Comparison of ENCODE assay signal across 10 cellular contexts in genomic region chr10:3835770-3836169, GRCh38. TPM values are rescaled to one million over a fixed set of nuclear protein-coding genes. Genes with fewer than 3 reads are reported as not detected.
DNase-seq lines count a peak whose midpoint lies in the region; ATAC-seq, FAIRE-seq and TF ChIP-seq lines count a peak whose summit lies in the region.
"Had no signal": no experiment of that assay in that cellular context is flagged by ENCODE, and none has a peak within 500 bp of the region (broad histone marks: within the 10 kb centered on the region; RNA-seq: fewer than 3 reads in every experiment).

No MANE protein-coding gene starts in this region.

- H4K8ac ChIP-seq in neuronal stem cell (ENCODE audit: low read depth, low read length): no peak overlapping the region

- H4K20me1 ChIP-seq in K562 (replicated peaks; ENCODE audit: control insufficient read depth, insufficient read depth, low read length): no peaks in the 10 kb centered on the region

- in situ Hi-C loops in K562 (cut with MboI): no loop called here

- peak in 2 of 4 experiments; percentile 49 to 68 for DNase-seq in K562 (ENCODE audit: extremely low read depth in 1 of 4, low spot score in 3 of 4)
- DNase-seq in neuronal stem cell (ENCODE audit: low spot score): no peak
- no peak for DNase-seq in occipital lobe (lab: John Stamatoyannopoulos, UW)
- DNase-seq in ureter (ENCODE audit: low spot score): no peak
- DNase-seq: PC-9 had no signal

- intact Hi-C loops in K562 (cut with micrococcal nuclease): loop anchor here (1.0 kb wide), 1 partner anchor 25 kb away; no protein-coding TSS in a partner anchor

- H3K27me3 ChIP-seq in K562 (ENCODE audit: control insufficient read depth in 2 of 2, insufficient read depth in 2 of 2, low read length in 2 of 2) (no peaks in the 10 kb centered on the region), neuronal stem cell (ENCODE audit: control insufficient read depth in 3 of 3, insufficient read depth in 3 of 3, low read depth in 1 of 3, low read length in 3 of 3) (no peaks in the 10 kb centered on the region)

- no peak overlapping the region for H3K23ac ChIP-seq in neuronal stem cell (ENCODE audit: low read depth, low read length, poor library complexity)

- H2AFZ ChIP-seq in K562 (ENCODE audit: low read depth, low read length) (peak overlapping the region; percentile 79), neuronal stem cell (ENCODE audit: low read length) (peak overlapping the region; percentile 27)
- H2AFZ ChIP-seq: parathyroid adenoma, PC-9 had no signal

- no peaks in the 10 kb centered on the region for H3K36me3 ChIP-seq in K562 (ENCODE audit: control insufficient read depth, insufficient read depth, low read length)
- no peaks in the 10 kb centered on the region for H3K36me3 ChIP-seq in neuronal stem cell (replicated peaks in 1 of 2; ENCODE audit: control insufficient read depth in 2 of 2, insufficient read depth in 2 of 2, low read length in 2 of 2)

- H3K79me2 ChIP-seq in K562 (ENCODE audit: control insufficient read depth, insufficient read depth, low read length): no peaks in the 10 kb centered on the region
- H3K79me2 ChIP-seq: parathyroid adenoma had no signal

- peak; percentile 24 for ATAC-seq in GM18517 (IDR thresholded peaks at IDR 0.05; ENCODE audit: unreplicated experiment)
- ATAC-seq in HG02870 (IDR thresholded peaks at IDR 0.05; ENCODE audit: unreplicated experiment): peak; percentile 37
- peak; percentile 60 for ATAC-seq in K562
- no peak for ATAC-seq in GM18519 (IDR thresholded peaks at IDR 0.05; ENCODE audit: low FRiP score, unreplicated experiment)
- ATAC-seq in HG03520 (IDR thresholded peaks at IDR 0.05; ENCODE audit: unreplicated experiment): no peak

- H2BK12ac ChIP-seq in neuronal stem cell (ENCODE audit: low read length): no peak overlapping the region

- 1% methylated on average over 6 of the region's 6 CpGs for WGBS in K562 (ENCODE audit: insufficient coverage, low coverage, missing lambda C conversion rate)
- no CpG with 5 or more reads among the region's 6 CpGs for WGBS in neuronal stem cell (ENCODE audit: extremely low coverage in 2 of 2, insufficient read length in 2 of 2, insufficient replicate concordance in 1 of 2), 2 donors

- H3K4me1 ChIP-seq in K562 (replicated peaks in 1 of 2; ENCODE audit: control insufficient read depth in 2 of 2, insufficient read depth in 2 of 2, low read length in 2 of 2): peaks cover 0 to 28% of the 10 kb centered on the region in 2 experiments; a peak in 4 of 5 replicates
- peaks cover 0 to 1% of the 10 kb centered on the region in 2 donors for H3K4me1 ChIP-seq in neuronal stem cell (ENCODE audit: control insufficient read depth in 2 of 2, insufficient read depth in 1 of 2, low read depth in 1 of 2, low read length in 2 of 2)
- H3K4me1 ChIP-seq: parathyroid adenoma had no signal

- no peak overlapping the region for H3K4ac ChIP-seq in neuronal stem cell (ENCODE audit: low read length)

- H3K27ac ChIP-seq in K562 (ENCODE audit: extremely low read depth, low read depth, low read length): peak overlapping the region; percentile 37; the same call in 1 of the 3 replicates
- no peak overlapping the region for H3K27ac ChIP-seq in neuronal stem cell (replicated peaks; ENCODE audit: low read length)
- H3K27ac ChIP-seq: parathyroid adenoma, PC-9 had no signal

- no peak; the same call in 1 of the 2 replicates for TF ChIP-seq EP300 in K562 (IDR thresholded peaks at IDR 0.05; ENCODE audit: low read length)

- H2BK15ac ChIP-seq in neuronal stem cell (ENCODE audit: low read length): no peak overlapping the region

- H3K4me3 ChIP-seq in K562 (no peak overlapping the region), neuronal stem cell (ENCODE audit: low read length in 2 of 2) (no peak overlapping the region)
- H3K4me3 ChIP-seq: PC-9 had no signal

- no peak for TF ChIP-seq CTCF in K562 (IDR thresholded peaks at IDR 0.05 in 2 of 3, conservative IDR thresholded peaks at IDR 0.05 in 1 of 3; ENCODE audit: insufficient read depth in 2 of 3, low read depth in 1 of 3, low read length in 3 of 3)

- peak overlapping the region; percentile 47; the same call in 1 of the 2 replicates for H3K4me2 ChIP-seq in K562 (ENCODE audit: insufficient read depth, low read length)
- H3K4me2 ChIP-seq in neuronal stem cell (ENCODE audit: insufficient read depth, low read length, poor library complexity, severe bottlenecking): no peak overlapping the region
- H3K4me2 ChIP-seq: PC-9 had no signal

- H2BK5ac ChIP-seq in neuronal stem cell (ENCODE audit: low read length): no peak overlapping the region

- peak; percentile 87 for FAIRE-seq in K562 (lab: Jason Lieb, UNC)

- peak overlapping the region; percentile 32; a peak in 3 of 4 replicates for H3K9ac ChIP-seq in K562 (ENCODE audit: insufficient read depth in 1 of 2, low read depth in 2 of 2, low read length in 2 of 2)
- H3K9ac ChIP-seq in neuronal stem cell (ENCODE audit: low read depth, low read length, poor library complexity): no peak overlapping the region
- H3K9ac ChIP-seq: parathyroid adenoma had no signal

- no TSS peak for BruUV-seq in K562 (replicated peaks; lab: Mats Ljungman, UMichigan)

- H3K14ac ChIP-seq in neuronal stem cell (ENCODE audit: low read length): no peak overlapping the region

- H3K79me1 ChIP-seq in neuronal stem cell (ENCODE audit: low read depth, low read length): no peaks in the 10 kb centered on the region

- no peak overlapping the region for H3K18ac ChIP-seq in neuronal stem cell (ENCODE audit: low read length)

- H2AK5ac ChIP-seq in neuronal stem cell (ENCODE audit: low read depth, low read length): no peak overlapping the region

- POLR2A ChIA-PET in K562 (lab: Yijun Ruan, JAX): interaction anchor here (1.6 to 1.9 kb wide), 3 partner anchors 13 to 50 kb away, joined by 4 to 12 read pairs (median 4); partner anchors contain the start of gene KLF6

- TF ChIP-seq POLR2A in K562 (conservative IDR thresholded peaks at IDR 0.05): no peak

- no peak overlapping the region for H4K91ac ChIP-seq in neuronal stem cell (ENCODE audit: low read depth, low read length, poor library complexity)

- no peak overlapping the region for H2BK120ac ChIP-seq in neuronal stem cell (ENCODE audit: low read depth, low read length)

- CTCF ChIA-PET in K562 (lab: Yijun Ruan, JAX; ENCODE audit: low intra/inter-chr PET ratio): no interaction called here

- peak; percentile 8 to 25; a peak in 2 of 4 replicates for TF ChIP-seq RAD21 in K562 (CRISPR knock-in tag; conservative IDR thresholded peaks at IDR 0.05 in 1 of 2, IDR thresholded peaks at IDR 0.05 in 1 of 2)

- no peaks in the 10 kb centered on the region for H3K9me3 ChIP-seq in K562 (replicated peaks; ENCODE audit: control insufficient read depth, insufficient read depth, low read depth, low read length)
- H3K9me3 ChIP-seq in neuronal stem cell (replicated peaks in 1 of 2; ENCODE audit: control insufficient read depth in 2 of 2, insufficient read depth in 1 of 2, low read depth in 1 of 2, low read length in 2 of 2): no peaks in the 10 kb centered on the region

- H3K9me1 ChIP-seq in K562 (ENCODE audit: control insufficient read depth, insufficient read depth, low read length): no peaks in the 10 kb centered on the region

TF ChIP-seq in K562, 482 proteins besides CTCF, POLR2A, EP300 and RAD21 (continues in another document):
- TF ChIP-seq CREBBP (IDR thresholded peaks at IDR 0.05; ENCODE audit: low read depth, low read length) (no peak), TSC22D4 (tag; IDR thresholded peaks at IDR 0.05) (no peak), ZNF311 (CRISPR knock-in tag; IDR thresholded peaks at IDR 0.05) (no peak), RBM34 (IDR thresholded peaks at IDR 0.05; ENCODE audit: borderline replicate concordance, insufficient read depth, low read length) (no peak), MEF2A (IDR thresholded peaks at IDR 0.05; ENCODE audit: control insufficient read depth, low read depth, low read length) (no peak), MCM7 (IDR thresholded peaks at IDR 0.05) (no peak), ZZZ3 (IDR thresholded peaks at IDR 0.05) (no peak), NEUROD1 (IDR thresholded peaks at IDR 0.05; ENCODE audit: borderline replicate concordance, low read depth, low read length, partially characterized antibody) (no peak), TCF7L2 (IDR thresholded peaks at IDR 0.05; ENCODE audit: low read depth, low read length) (no peak)

RNA-seq across cellular contexts. Expression of gene KLF6, which starts 50.8 kb away (rescaled TPM):
- 54.5 and 86.4 TPM in 2 replicates for total RNA-seq in K562 (2011; cell fraction: chromatin; rRNA removed; ENCODE audit: low replicate concordance)
- 136 and 139 TPM in 2 replicates for total RNA-seq in K562 (2011; cell fraction: nucleolus; rRNA removed)
- 92.4 and 113 TPM in 2 replicates for total RNA-seq in K562 (2011; cell fraction: nucleoplasm; rRNA removed)
- total RNA-seq in K562 (2014; rRNA removed) (6.9 and 10.3 TPM in 2 replicates), K562 (2014; rRNA removed; fragmentation: Illumina TruSeq; extraction: Trizol) (7.4 and 8.0 TPM in 2 replicates), K562 (2015; rRNA removed; fragmentation: Illumina TruSeq; extraction: Trizol) (4.5 TPM in 2 replicates), K562 (2021) (23.9 and 25.2 TPM in 2 replicates), occipital lobe (91.9 TPM), ureter (171 TPM)
- polyA plus RNA-seq in K562 (2011; rRNA removed) (11.7 and 19.1 TPM in 2 replicates), K562 (2014; fragmentation: Illumina TruSeq; extraction: Trizol) (11.1 and 12.6 TPM in 2 replicates), K562 (2014; fragmentation: Nextera tagmentation; extraction: Ambion mirVana) (1 to 10 TPM; 3.2 to 3.7 TPM), K562 (2014; rRNA removed) (8.6 and 10.2 TPM in 2 replicates)
- polyA plus RNA-seq in K562 (2011; cell fraction: cytosol; rRNA removed): 6.6 and 12.0 TPM in 2 replicates
- 52.6 and 53.4 TPM in 2 replicates for polyA plus RNA-seq in K562 (2011; cell fraction: nucleus; rRNA removed)
- 14.7 and 29.2 TPM in 2 replicates for polyA plus RNA-seq in K562 (2012)
- polyA minus RNA-seq in K562 (2011; rRNA and poly(A)+ RNA removed): 33.0 and 43.0 TPM in 2 replicates
- 10.3 and 16.2 TPM in 2 replicates for polyA minus RNA-seq in K562 (2011; cell fraction: cytosol; rRNA and poly(A)+ RNA removed)
- 87.2 and 133 TPM in 2 replicates for polyA minus RNA-seq in K562 (2011; cell fraction: nucleus; rRNA and poly(A)+ RNA removed)
- polyA plus RNA-seq in neuronal stem cell (2013, experiment 1 of 2): 12.9 TPM
- 13.2 TPM for polyA plus RNA-seq in neuronal stem cell (2013, experiment 2 of 2)

Comparison
In these comparisons a context has a peak if more than half of its experiments do, and no peak if none do; other contexts are left out.
1. ATAC-seq: peak in GM18517 (single experiment), HG02870 (single experiment) and K562 (single experiment); none in GM18519 (single experiment) and HG03520 (single experiment).